ENCODE assay signal across 25 cellular contexts in genomic region chr9:21567926-21568325, GRCh38.
"Had no signal": no experiment of that assay in that cellular context is flagged by ENCODE, and none has a peak within 500 bp of the region (broad histone marks: within the 10 kb centered on the region; RNA-seq: fewer than 3 reads in every experiment).

No MANE protein-coding gene starts in this region.

- H3K27me3 ChIP-seq: neural progenitor cell, right atrium auricular region, right lobe of liver had no signal

- DNase-seq: immature natural killer cell; islet precursor cell; left ventricle myocardium inferior; mesendoderm; naive B cell; natural killer cell; nephron progenitor cell; occipital lobe; ovary; right lobe of liver; stimulated activated CD4-positive, alpha-beta T cell treated with anti-CD3 and anti-CD28 coated beads, Interleukin-1b, Interleukin-23, amount 100 ng/mL, for 48 hours; stimulated activated CD4-positive, alpha-beta T cell treated with anti-CD3 and anti-CD28 coated beads, Interleukin-2, amount 100 ng/mL, for 48 hours; stimulated activated CD4-positive, alpha-beta T cell treated with anti-CD3 and anti-CD28 coated beads, Interleukin-4, amount 100 ng/mL, for 4 hours; stimulated activated CD8-positive, alpha-beta memory T cell treated with anti-CD3 and anti-CD28 coated beads, Interleukin-4, amount 100 ng/mL, for 48 hours; stimulated activated naive CD4-positive, alpha-beta T cell treated with Interleukin-2 at 50 U/mL for 16 hours; stimulated activated naive CD8-positive, alpha-beta T cell treated with anti-CD3 and anti-CD28 coated beads, Interleukin-15, amount 100 ng/mL, for 72 hours; substantia nigra; uterus had no signal

- H3K4me1 ChIP-seq: left ventricle myocardium inferior, right atrium auricular region, right lobe of liver, tibial nerve, uterus had no signal

- H3K9me3 ChIP-seq: left ventricle myocardium inferior, neutrophil, ovary, right atrium auricular region, right lobe of liver, tibial nerve, uterus had no signal

- H3K36me3 ChIP-seq: left ventricle myocardium inferior, neural progenitor cell, neutrophil, ovary, right atrium auricular region, right lobe of liver, tibial nerve, uterus had no signal

- H3K4me2 ChIP-seq: neural progenitor cell, smooth muscle cell had no signal

- H3K4me3 ChIP-seq: left ventricle myocardium inferior, lung, neural progenitor cell, ovary, right atrium auricular region, right lobe of liver, smooth muscle cell, tibial nerve, uterus had no signal

- ATAC-seq: natural killer cell; right lobe of liver; stimulated activated memory B cell treated with anti-CD40 and anti-IgM and Interleukin-4, amounts not matched to agents 10 μg/mL and 1 μg/mL and 100 μg/mL, for 72 hours; stimulated activated naive CD8-positive, alpha-beta T cell treated with anti-CD3 and anti-CD28 coated beads, Interleukin-15, amount 100 ng/mL, for 72 hours had no signal

- H3K27ac ChIP-seq: left ventricle myocardium inferior, neural progenitor cell, neutrophil, ovary, right atrium auricular region, right lobe of liver, tibial nerve, uterus had no signal
